ENCODE assay signal across 9 cellular contexts in the genomic region with DNA sequence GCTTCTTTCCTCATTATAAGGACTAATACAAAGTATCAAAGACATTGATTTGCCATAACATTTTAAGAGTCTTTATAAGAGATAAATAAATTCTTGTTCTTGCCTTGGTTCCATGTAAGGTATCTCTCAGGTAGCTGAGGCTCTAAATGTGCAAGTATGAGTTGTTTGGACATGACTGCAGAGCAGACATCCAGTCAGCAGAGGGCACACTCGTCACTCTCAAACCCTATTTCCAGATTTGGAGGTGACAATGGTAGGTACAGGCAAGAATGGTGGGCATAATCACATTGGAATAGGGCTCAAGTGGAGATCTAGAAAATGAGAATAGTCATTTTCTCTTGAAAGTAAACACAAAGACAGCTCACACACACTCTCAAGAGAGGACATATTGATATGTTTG.
DNase-seq lines count a peak whose midpoint lies in the region; ATAC-seq and TF ChIP-seq lines count a peak whose summit lies in the region.
"Had no signal": no experiment of that assay in that cellular context is flagged by ENCODE, and none has a peak within 500 bp of the region (broad histone marks: within the 10 kb centered on the region; RNA-seq: fewer than 3 reads in every experiment).

No MANE protein-coding gene starts in this region.

- ATAC-seq in GM21367 (IDR thresholded peaks at IDR 0.05; ENCODE audit: unreplicated experiment) = no peak
- ATAC-seq: activated T-cell treated with anti-CD3 and anti-CD28 coated beads, Interleukin-2, amount 50 U/mL, for 4 hours had no signal

- POLR2A ChIA-PET in MCF 10A (lab: Yijun Ruan, JAX) = no interaction called here

- no peak overlapping the region for H3K27ac ChIP-seq in breast epithelium
- H3K27ac ChIP-seq in brain microvascular endothelial cell = no peak overlapping the region

- no peak overlapping the region for H3K4me3 ChIP-seq in breast epithelium
- no peak overlapping the region for H3K4me3 ChIP-seq in brain microvascular endothelial cell (ENCODE audit: low read depth, low read length)

- no peak for TF ChIP-seq POLR2A in breast epithelium (IDR thresholded peaks at IDR 0.05)

- H3K27me3 Mint-ChIP-seq in MCF 10A (ENCODE audit: insufficient read depth, unreplicated experiment) (no peaks in the 10 kb centered on the region), type B pancreatic cell (peaks cover 52% of the 10 kb centered on the region)

- in situ Hi-C loops in brain microvascular endothelial cell (cut with HindIII; ENCODE audit: low pct_ligation_motif_present, low sequenced_read_pairs) = no loop called here

- H3K4me3 Mint-ChIP-seq in MCF 10A (ENCODE audit: unreplicated experiment) (no peak overlapping the region), type B pancreatic cell (no peak overlapping the region)
- H3K4me3 Mint-ChIP-seq: activated T-cell treated with anti-CD3 and anti-CD28 coated beads, Interleukin-2, amount 50 U/mL, for 4 hours had no signal

- BruUV-seq in MCF 10A (replicated peaks; lab: Mats Ljungman, UMichigan) = no TSS peak

- H3K9me3 ChIP-seq in breast epithelium = peaks cover 0 to 14% of the 10 kb centered on the region in 2 donors

- H3K4me1 Mint-ChIP-seq in MCF 10A (ENCODE audit: insufficient read depth, unreplicated experiment) (no peaks in the 10 kb centered on the region), type B pancreatic cell (ENCODE audit: unreplicated experiment) (no peaks in the 10 kb centered on the region)

- intact Hi-C loops in MCF 10A (cut with micrococcal nuclease) = loop anchor here (1.0 to 5.0 kb wide), 2 partner anchors 494 to 595 kb away; no protein-coding TSS in a partner anchor
- intact Hi-C loops in breast epithelium (cut with DNase I; ENCODE audit: low total_unique reads) = no loop called here

- H3K27me3 ChIP-seq in breast epithelium = peaks cover 11 to 49% of the 10 kb centered on the region in 2 donors
- peaks cover 3% of the 10 kb centered on the region for H3K27me3 ChIP-seq in brain microvascular endothelial cell (replicated peaks)

- H3K4me1 ChIP-seq in breast epithelium = no peaks in the 10 kb centered on the region

- TF ChIP-seq CTCF in MCF 10A (IDR thresholded peaks at IDR 0.05; ENCODE audit: unreplicated experiment) = peak; percentile 30
- peak in 1 of 3 donors; percentile 21 for TF ChIP-seq CTCF in breast epithelium (IDR thresholded peaks at IDR 0.05)
- TF ChIP-seq CTCF in brain microvascular endothelial cell (IDR thresholded peaks at IDR 0.05; ENCODE audit: low read depth, low read length, missing control alignments) = peak; percentile 43
- peak; percentile 70 for TF ChIP-seq CTCF in type B pancreatic cell (conservative IDR thresholded peaks at IDR 0.05)

- H3K36me3 ChIP-seq in breast epithelium (no peaks in the 10 kb centered on the region), brain microvascular endothelial cell (replicated peaks) (no peaks in the 10 kb centered on the region)

- peak; percentile 14 for DNase-seq in MCF 10A (ENCODE audit: unreplicated experiment)
- DNase-seq in breast epithelium (ENCODE audit: low spot score in 2 of 2) = no peak
- DNase-seq in M059J (ENCODE audit: low read depth) = peak; percentile 5
- DNase-seq in brain microvascular endothelial cell = no peak
- DNase-seq in type B pancreatic cell (ENCODE audit: extremely low spot score, unreplicated experiment) = no peak
- no peak for DNase-seq in HPDE6-E6E7 (ENCODE audit: extremely low spot score)
- no peak for DNase-seq in activated CD8-positive, alpha-beta memory T cell treated with anti-CD3 and anti-CD28 coated beads, Interleukin-2, amount 50 U/mL, for 48 hours
- DNase-seq: activated T-cell treated with anti-CD3 and anti-CD28 coated beads, Interleukin-2, amount 50 U/mL, for 4 hours had no signal

- H3K27ac Mint-ChIP-seq in MCF 10A (ENCODE audit: low read depth, unreplicated experiment) (no peak overlapping the region), type B pancreatic cell (no peak overlapping the region)

- H3K9me3 Mint-ChIP-seq in MCF 10A (ENCODE audit: unreplicated experiment) (peaks cover 22% of the 10 kb centered on the region), type B pancreatic cell (peaks cover 11% of the 10 kb centered on the region)
- H3K9me3 Mint-ChIP-seq: activated T-cell treated with anti-CD3 and anti-CD28 coated beads, Interleukin-2, amount 50 U/mL, for 4 hours had no signal

- CTCF ChIA-PET in MCF 10A (lab: Yijun Ruan, JAX) = interaction anchor here (0.5 to 5.0 kb wide), 16 partner anchors 10 to 1325 kb away, joined by 3 to 52 read pairs (median 3); no protein-coding TSS in a partner anchor

- H3K36me3 Mint-ChIP-seq in MCF 10A (ENCODE audit: insufficient read depth, unreplicated experiment) = no peaks in the 10 kb centered on the region
- no peaks in the 10 kb centered on the region for H3K36me3 Mint-ChIP-seq in type B pancreatic cell

Comparison
In these comparisons a context has a peak if more than half of its experiments do, and no peak if none do; other contexts are left out.
1. DNase-seq: peak in MCF 10A (single experiment) and M059J (single experiment); none in breast epithelium (0 of 2), brain microvascular endothelial cell (single experiment), type B pancreatic cell (single experiment), HPDE6-E6E7 (single experiment) and activated CD8-positive, alpha-beta memory T cell treated with anti-CD3 and anti-CD28 coated beads, Interleukin-2, amount 50 U/mL, for 48 hours (single experiment).